Comparison of ENCODE assay signal across 17 cellular contexts in genomic region chr7:90955641-90956207, GRCh38.
DNase-seq lines count a peak whose midpoint lies in the region; ATAC-seq, FAIRE-seq and TF ChIP-seq lines count a peak whose summit lies in the region.
"Had no signal": no experiment of that assay in that cellular context is flagged by ENCODE, and none has a peak within 500 bp of the region (broad histone marks: within the 10 kb centered on the region; RNA-seq: fewer than 3 reads in every experiment).

No MANE protein-coding gene starts in this region.

- FAIRE-seq in GM12891 (lab: Jason Lieb, UNC) = peak; percentile 45
- peak; percentile 90 for FAIRE-seq in islet of Langerhans (lab: Jason Lieb, UNC)

- DNase-seq in GM12891 (ENCODE audit: insufficient read length, low spot score) = no peak
- DNase-seq in NCI-H187 (lab: John Stamatoyannopoulos, UW) = peak; percentile 51 to 71
- DNase-seq in NCI-H69 (lab: John Stamatoyannopoulos, UW) = peak; percentile 99
- DNase-seq in GM19240 (ENCODE audit: insufficient read length, low spot score) = no peak
- DNase-seq in T-helper 1 cell = no peak
- DNase-seq: activated CD4-positive, alpha-beta T cell treated with anti-CD3 and anti-CD28 coated beads, Interleukin-2, amount 10 ng/mL, durations not matched to agents 24 days and 14 days; activated T-cell treated with anti-CD3 and anti-CD28 coated beads, Interleukin-2, amount 50 U/mL, for 1 hour; effector CD8-positive, alpha-beta T cell; hippocampal formation; NCI-H526; posterior cingulate gyrus; T-helper 2 cell; uterus had no signal

- no peak for ATAC-seq in GM21786 (IDR thresholded peaks at IDR 0.05; ENCODE audit: unreplicated experiment)
- ATAC-seq in HG02840 (IDR thresholded peaks at IDR 0.05; ENCODE audit: low FRiP score, unreplicated experiment) = no peak
- ATAC-seq: left lobe of liver had no signal

- TF ChIP-seq POLR2A in GM12891 (IDR thresholded peaks at IDR 0.05; ENCODE audit: low read depth, low read length) = no peak

TF ChIP-seq in GM12891, 5 proteins besides CTCF, POLR2A, EP300 and RAD21:
- TF ChIP-seq POU2F2 (IDR thresholded peaks at IDR 0.05; ENCODE audit: low read depth, low read length) = no peak
- no peak for TF ChIP-seq SPI1 (IDR thresholded peaks at IDR 0.05; ENCODE audit: low read depth, low read length)
- TF ChIP-seq TAF1 (IDR thresholded peaks at IDR 0.05; ENCODE audit: low read depth, low read length) = no peak
- TF ChIP-seq POLR2AphosphoS5 (IDR thresholded peaks at IDR 0.05; ENCODE audit: low read depth, low read length) = no peak

Comparison
In these comparisons a context has a peak if more than half of its experiments do, and no peak if none do; other contexts are left out.
1. DNase-seq: peak in NCI-H187 (2 of 2) and NCI-H69 (single experiment); none in GM12891 (single experiment), GM19240 (single experiment) and T-helper 1 cell (0 of 5).